11 cellular contexts compared by ENCODE assay signal in the genomic region with DNA sequence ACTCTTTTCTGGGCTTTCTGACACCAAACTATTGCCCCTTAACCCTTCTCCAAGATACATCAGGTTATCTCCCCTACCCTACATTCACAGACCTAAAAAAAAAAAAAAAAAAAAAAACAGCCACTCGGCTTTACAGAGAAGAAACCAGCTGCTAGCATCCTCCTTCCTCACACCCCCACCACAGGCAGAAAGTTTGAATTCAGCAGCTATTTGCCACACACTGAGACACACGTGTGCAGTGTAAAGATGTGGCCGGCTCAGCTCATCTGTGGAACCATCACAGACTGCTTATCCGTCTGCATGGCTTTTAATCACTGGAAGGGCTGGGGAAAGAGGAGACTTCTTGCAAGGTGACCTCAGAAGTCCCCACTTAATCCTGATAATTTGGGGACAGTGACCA. TPM values are rescaled to one million over a fixed set of nuclear protein-coding genes. Genes with fewer than 3 reads are reported as not detected.
DNase-seq lines count a peak whose midpoint lies in the region; ATAC-seq and TF ChIP-seq lines count a peak whose summit lies in the region.
"Had no signal": no experiment of that assay in that cellular context is flagged by ENCODE, and none has a peak within 500 bp of the region (broad histone marks: within the 10 kb centered on the region; RNA-seq: fewer than 3 reads in every experiment).

No MANE protein-coding gene starts in this region.

- H4K20me1 ChIP-seq in Loucy (ENCODE audit: insufficient read depth, low read length, poor library complexity, severe bottlenecking) (no peaks in the 10 kb centered on the region), osteoblast (ENCODE audit: insufficient read depth, low read length) (no peaks in the 10 kb centered on the region)

- no peaks in the 10 kb centered on the region for H3K9me3 ChIP-seq in CD8-positive, alpha-beta memory T cell (ENCODE audit: low read length)
- H3K9me3 ChIP-seq in Loucy (ENCODE audit: insufficient read depth, low read depth, low read length) (no peaks in the 10 kb centered on the region), osteoblast (ENCODE audit: low read depth, low read length) (no peaks in the 10 kb centered on the region)
- H3K9me3 ChIP-seq: gastroesophageal sphincter had no signal

- H2AFZ ChIP-seq in Loucy (ENCODE audit: low read length) (peak overlapping the region; percentile 80), osteoblast (ENCODE audit: low read length) (peak overlapping the region; percentile 12)

- H3K79me2 ChIP-seq in Loucy (ENCODE audit: insufficient read depth, low read length) (no peaks in the 10 kb centered on the region), osteoblast (ENCODE audit: insufficient read depth, low read length) (no peaks in the 10 kb centered on the region)

- peaks cover 23% of the 10 kb centered on the region for H3K4me1 ChIP-seq in CD8-positive, alpha-beta memory T cell (ENCODE audit: insufficient read depth, low read length)
- peaks cover 44% of the 10 kb centered on the region for H3K4me1 ChIP-seq in Loucy (ENCODE audit: insufficient read depth, low read length, poor library complexity, severe bottlenecking)
- H3K4me1 ChIP-seq in osteoblast (ENCODE audit: insufficient read depth, low read length), result peaks cover 35% of the 10 kb centered on the region

- H3K9me2 ChIP-seq in Loucy (replicated peaks; ENCODE audit: low read depth, low read length), result no peaks in the 10 kb centered on the region

- POLR2A ChIA-PET in CD8-positive, alpha-beta memory T cell (lab: Charles Lee), result no interaction called here

- peaks cover 6% of the 10 kb centered on the region; the same call in 1 of the 2 replicates for H3F3A ChIP-seq in Loucy (ENCODE audit: low read depth)

- CTCF ChIA-PET in CD8-positive, alpha-beta memory T cell (lab: Charles Lee), result interaction anchor here (0.9 kb wide), 1 partner anchor 210 kb away, joined by 3 read pairs; no protein-coding TSS in a partner anchor

- H3K27me3 ChIP-seq in CD8-positive, alpha-beta memory T cell (ENCODE audit: insufficient read depth, low read length, poor library complexity, severe bottlenecking), result peaks cover 14% of the 10 kb centered on the region
- no peaks in the 10 kb centered on the region for H3K27me3 ChIP-seq in Loucy (ENCODE audit: insufficient read depth, low read length, poor library complexity, severe bottlenecking)
- no peaks in the 10 kb centered on the region for H3K27me3 ChIP-seq in osteoblast (ENCODE audit: insufficient read depth, low read length)
- H3K27me3 ChIP-seq: gastroesophageal sphincter had no signal

- peaks cover 24 to 60% of the 10 kb centered on the region in 2 donors for H3K27me3 Mint-ChIP-seq in CD8-positive, alpha-beta memory T cell

- peak overlapping the region; percentile 52 for H3K4me3 ChIP-seq in CD8-positive, alpha-beta memory T cell (ENCODE audit: low read length)
- H3K4me3 ChIP-seq in Loucy (ENCODE audit: low read length, poor library complexity, severe bottlenecking) (peak overlapping the region; percentile 73), choroid plexus epithelial cell (ENCODE audit: low read depth, low read length) (no peak overlapping the region), osteoblast (ENCODE audit: insufficient read depth, low read length) (peak overlapping the region; percentile 48)

- H3K36me3 Mint-ChIP-seq in CD8-positive, alpha-beta memory T cell, result peaks cover 0 to 3% (median 0%) of the 10 kb centered on the region in 3 donors

- peak overlapping the region; percentile 30 to 93 (median 76) for H3K4me3 Mint-ChIP-seq in CD8-positive, alpha-beta memory T cell

- no peak overlapping the region for H3K27ac ChIP-seq in CD8-positive, alpha-beta memory T cell (ENCODE audit: low read depth, low read length)
- H3K27ac ChIP-seq in osteoblast (ENCODE audit: low read depth, low read length), result no peak overlapping the region

- DNase-seq in CD8-positive, alpha-beta memory T cell, result peak in 1 of 5 donors; percentile 30
- DNase-seq in choroid plexus epithelial cell (ENCODE audit: low read depth) (peak; percentile 46), osteoblast (ENCODE audit: insufficient read length, low spot score, missing footprints) (no peak), ureter (ENCODE audit: low spot score) (no peak)
- DNase-seq: NCI-H1436 had no signal

- H3K27ac Mint-ChIP-seq in CD8-positive, alpha-beta memory T cell, result peak overlapping the region in 4 of 8 donors; percentile 3 to 79 (median 46)

- TF ChIP-seq CTCF in Loucy (conservative IDR thresholded peaks at IDR 0.05; ENCODE audit: low read length) (no peak), choroid plexus epithelial cell (conservative IDR thresholded peaks at IDR 0.05; ENCODE audit: low read depth, low read length) (no peak), osteoblast (IDR thresholded peaks at IDR 0.05; ENCODE audit: extremely low read depth, low read depth, low read length) (no peak)

- H3K4me2 ChIP-seq in Loucy (ENCODE audit: low read depth, low read length, poor library complexity, severe bottlenecking), result peak overlapping the region; percentile 74
- H3K4me2 ChIP-seq in osteoblast (ENCODE audit: insufficient read depth, low read length), result peak overlapping the region; percentile 60

- ATAC-seq in SK-N-SH treated with all-trans-retinoic acid at 6 μM for 48 hours (no peak), HG03025 (IDR thresholded peaks at IDR 0.05; ENCODE audit: low FRiP score, unreplicated experiment) (no peak), HG02981 (IDR thresholded peaks at IDR 0.05; ENCODE audit: unreplicated experiment) (no peak)

- H3K9ac ChIP-seq in Loucy (ENCODE audit: low read depth, low read length, poor library complexity, severe bottlenecking), result peak overlapping the region; percentile 76

- no peaks in the 10 kb centered on the region for H3K36me3 ChIP-seq in CD8-positive, alpha-beta memory T cell (ENCODE audit: insufficient read depth, low read length)
- H3K36me3 ChIP-seq in Loucy (ENCODE audit: insufficient read depth, low read length) (no peaks in the 10 kb centered on the region), osteoblast (ENCODE audit: insufficient read depth, low read length) (no peaks in the 10 kb centered on the region)
- H3K36me3 ChIP-seq: gastroesophageal sphincter had no signal

- H3K4me1 Mint-ChIP-seq in CD8-positive, alpha-beta memory T cell, result peaks cover 26 to 38% (median 31%) of the 10 kb centered on the region in 3 donors

- H3K9me3 Mint-ChIP-seq in CD8-positive, alpha-beta memory T cell, result no peaks in the 10 kb centered on the region

TF ChIP-seq in SK-N-SH treated with all-trans-retinoic acid at 6 μM for 48 hours, 23 proteins besides CTCF, POLR2A, EP300 and RAD21:
- TF ChIP-seq, protein P1, sequence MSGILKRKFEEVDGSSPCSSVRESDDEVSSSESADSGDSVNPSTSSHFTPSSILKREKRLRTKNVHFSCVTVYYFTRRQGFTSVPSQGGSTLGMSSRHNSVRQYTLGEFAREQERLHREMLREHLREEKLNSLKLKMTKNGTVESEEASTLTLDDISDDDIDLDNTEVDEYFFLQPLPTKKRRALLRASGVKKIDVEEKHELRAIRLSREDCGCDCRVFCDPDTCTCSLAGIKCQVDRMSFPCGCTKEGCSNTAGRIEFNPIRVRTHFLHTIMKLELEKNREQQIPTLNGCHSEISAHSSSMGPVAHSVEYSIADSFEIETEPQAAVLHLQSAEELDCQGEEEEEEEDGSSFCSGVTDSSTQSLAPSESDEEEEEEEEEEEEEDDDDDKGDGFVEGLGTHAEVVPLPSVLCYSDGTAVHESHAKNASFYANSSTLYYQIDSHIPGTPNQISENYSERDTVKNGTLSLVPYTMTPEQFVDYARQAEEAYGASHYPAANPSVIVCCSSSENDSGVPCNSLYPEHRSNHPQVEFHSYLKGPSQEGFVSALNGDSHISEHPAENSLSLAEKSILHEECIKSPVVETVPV (CRISPR knock-in tag; IDR thresholded peaks at IDR 0.05), result no peak
- TF ChIP-seq PPARA (CRISPR knock-in tag; IDR thresholded peaks at IDR 0.05; ENCODE audit: borderline replicate concordance) (no peak), CSDC2 (CRISPR knock-in tag; IDR thresholded peaks at IDR 0.05) (no peak), GLIS3 (CRISPR knock-in tag; IDR thresholded peaks at IDR 0.05) (no peak), ZC3H10 (CRISPR knock-in tag; IDR thresholded peaks at IDR 0.05) (no peak), RARB (CRISPR knock-in tag; IDR thresholded peaks at IDR 0.05) (no peak)
- TF ChIP-seq, protein P2, sequence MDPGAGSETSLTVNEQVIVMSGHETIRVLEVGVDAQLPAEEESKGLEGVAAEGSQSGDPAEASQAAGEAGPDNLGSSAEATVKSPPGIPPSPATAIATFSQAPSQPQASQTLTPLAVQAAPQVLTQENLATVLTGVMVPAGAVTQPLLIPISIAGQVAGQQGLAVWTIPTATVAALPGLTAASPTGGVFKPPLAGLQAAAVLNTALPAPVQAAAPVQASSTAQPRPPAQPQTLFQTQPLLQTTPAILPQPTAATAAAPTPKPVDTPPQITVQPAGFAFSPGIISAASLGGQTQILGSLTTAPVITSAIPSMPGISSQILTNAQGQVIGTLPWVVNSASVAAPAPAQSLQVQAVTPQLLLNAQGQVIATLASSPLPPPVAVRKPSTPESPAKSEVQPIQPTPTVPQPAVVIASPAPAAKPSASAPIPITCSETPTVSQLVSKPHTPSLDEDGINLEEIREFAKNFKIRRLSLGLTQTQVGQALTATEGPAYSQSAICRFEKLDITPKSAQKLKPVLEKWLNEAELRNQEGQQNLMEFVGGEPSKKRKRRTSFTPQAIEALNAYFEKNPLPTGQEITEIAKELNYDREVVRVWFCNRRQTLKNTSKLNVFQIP (CRISPR knock-in tag; IDR thresholded peaks at IDR 0.05; ENCODE audit: borderline replicate concordance, low read depth), result no peak

RNA-seq across cellular contexts. Expression of a gene that starts 50.1 kb away (rescaled TPM):
- total RNA-seq in CD8-positive, alpha-beta memory T cell, result under 1 TPM in 1 of 2 experiments, not detected in 1; 0.02 TPM
- not detected for polyA plus RNA-seq in CD8-positive, alpha-beta memory T cell
- total RNA-seq in osteoblast (0.29 and 0.72 TPM in 2 replicates), ureter (173 TPM)
- total RNA-seq: T-helper 1 cell treated with Interleukin-12 subunit alpha and Interleukin-12 subunit beta and Interleukin-4 antibody, amounts not matched to agents 30 ng/mL and 1 ng/mL, for 36 hours had no signal

Comparison
In these comparisons a context has a peak if more than half of its experiments do, and no peak if none do; other contexts are left out.
1. RNA of a gene that starts 50.1 kb away (total RNA-seq): 173 TPM in ureter (single experiment); 0.29 to 0.72 TPM in osteoblast and 0.02 TPM in CD8-positive, alpha-beta memory T cell; every median in the first group is over 100 times any median in the second.